ENCODE assay signal across 8 cellular contexts in genomic region chr11:62553839-62554361, GRCh38. TPM values are rescaled to one million over a fixed set of nuclear protein-coding genes. Genes with fewer than 3 reads are reported as not detected.
DNase-seq lines count a peak whose midpoint lies in the region; ATAC-seq and TF ChIP-seq lines count a peak whose summit lies in the region.

No MANE protein-coding gene starts in this region.

- H3K4me3 ChIP-seq in SK-N-MC = no peak overlapping the region
- H3K4me3 ChIP-seq in esophagus muscularis mucosa = peak overlapping the region; percentile 38 to 49 (median 42)
- peak overlapping the region; percentile 59 for H3K4me3 ChIP-seq in rectal smooth muscle tissue (ENCODE audit: low read length)

- no peak for ATAC-seq in HG02981 (IDR thresholded peaks at IDR 0.05; ENCODE audit: unreplicated experiment)

- H3K36me3 ChIP-seq in SK-N-MC (ENCODE audit: insufficient read depth, low read length) (peaks cover 26% of the 10 kb centered on the region), esophagus muscularis mucosa (peaks cover under 1 to 17% (median 9%) of the 10 kb centered on the region in 4 donors), rectal smooth muscle tissue (ENCODE audit: control insufficient read depth, insufficient read depth, low read length) (no peaks in the 10 kb centered on the region)

- TF ChIP-seq EP300 in esophagus muscularis mucosa (IDR thresholded peaks at IDR 0.05) = no peak

- 57% methylated on average over 8 of the region's 8 CpGs for WGBS in esophagus muscularis mucosa

- intact Hi-C loops in esophagus muscularis mucosa (cut with DNase I) = no loop called here

- TF ChIP-seq POLR2A in esophagus muscularis mucosa (IDR thresholded peaks at IDR 0.05; ENCODE audit: low read depth) = no peak

- peak overlapping the region; percentile 98 for H3K27ac ChIP-seq in SK-N-MC
- peak overlapping the region; percentile 93 to 97 (median 95) for H3K27ac ChIP-seq in esophagus muscularis mucosa (replicated peaks in 1 of 4)
- H3K27ac ChIP-seq in rectal smooth muscle tissue (ENCODE audit: low read depth, low read length) = peak overlapping the region; percentile 98

- H3K4me1 ChIP-seq in esophagus muscularis mucosa (peaks cover 80 to 99% (median 94%) of the 10 kb centered on the region in 4 donors), rectal smooth muscle tissue (ENCODE audit: control insufficient read depth, insufficient read depth, low read length) (peaks cover 40% of the 10 kb centered on the region)

- peak; percentile 90 for DNase-seq in Daoy (ENCODE audit: low read depth)
- no peak for DNase-seq in SK-N-MC (ENCODE audit: low read depth, low spot score)
- DNase-seq in esophagus muscularis mucosa (ENCODE audit: extremely low spot score) = no peak
- DNase-seq in GF-D8 (lab: John Stamatoyannopoulos, UW) = no peak
- DNase-seq in NCI-H510A treated with DMSO at 0.1 percent for 48 hours (lab: John Stamatoyannopoulos, UW) = no peak
- no peak for DNase-seq in activated CD4-positive, alpha-beta T cell treated with anti-CD3 and anti-CD28 coated beads, Interleukin-2, amount 50 U/mL, for 1 hour

- H3K9ac ChIP-seq in SK-N-MC (ENCODE audit: insufficient read length) = no peak overlapping the region
- H3K9ac ChIP-seq in rectal smooth muscle tissue (ENCODE audit: low read length) = peak overlapping the region; percentile 60

- no peak for TF ChIP-seq CTCF in esophagus muscularis mucosa (IDR thresholded peaks at IDR 0.05)

- H3K27me3 ChIP-seq in esophagus muscularis mucosa (no peaks in the 10 kb centered on the region), rectal smooth muscle tissue (ENCODE audit: control insufficient read depth, insufficient read depth, low read length) (no peaks in the 10 kb centered on the region)

- H3K9me3 ChIP-seq in SK-N-MC (ENCODE audit: low read depth, low read length) (no peaks in the 10 kb centered on the region), esophagus muscularis mucosa (no peaks in the 10 kb centered on the region)

RNA-seq across cellular contexts. Expression of gene AHNAK, which starts 7.3 kb away (rescaled TPM):
- 92.3 and 107 TPM in 2 replicates for total RNA-seq in Daoy (2014; rRNA removed; shearing (Covaris generic))
- total RNA-seq in esophagus muscularis mucosa = 1,000 to 10,000 TPM; 1,278 to 2,374 (median 1,866) TPM

RNA-seq across cellular contexts. Expression of gene EEF1G, which starts 19.8 kb away (rescaled TPM):
- total RNA-seq in Daoy (2014; rRNA removed; shearing (Covaris generic)) = 1,694 and 1,735 TPM in 2 replicates
- total RNA-seq in esophagus muscularis mucosa = 1,000 to 10,000 TPM; 1,068 to 1,537 (median 1,375) TPM

RNA-seq across cellular contexts. Expression of gene TUT1, which starts 37.4 kb away (rescaled TPM):
- total RNA-seq in Daoy (2014; rRNA removed; shearing (Covaris generic)) = 12.4 and 13.8 TPM in 2 replicates
- 1 to 10 TPM; 4.2 to 8.0 (median 6.0) TPM for total RNA-seq in esophagus muscularis mucosa

RNA-seq across cellular contexts. Expression of gene MTA2, which starts 47.8 kb away (rescaled TPM):
- total RNA-seq in Daoy (2014; rRNA removed; shearing (Covaris generic)) = 123 and 124 TPM in 2 replicates
- total RNA-seq in esophagus muscularis mucosa = 10 to 100 TPM; 60.2 to 91.4 (median 88.3) TPM

RNA-seq across cellular contexts. Expression of gene EML3, which starts 58.7 kb away (rescaled TPM):
- 18.0 and 19.3 TPM in 2 replicates for total RNA-seq in Daoy (2014; rRNA removed; shearing (Covaris generic))
- total RNA-seq in esophagus muscularis mucosa = 10 to 100 TPM; 27.0 to 33.6 (median 29.0) TPM

Comparison
In these comparisons a context has a peak if more than half of its experiments do, and no peak if none do; other contexts are left out.
1. RNA of gene AHNAK, which starts 7.3 kb away (total RNA-seq): 1,278 to 2,374 TPM in esophagus muscularis mucosa; 92.3 to 107 TPM in Daoy; every median in the first group is over 10 times any median in the second.
2. Peak in every context shown above with its lines, with median percentiles within 50 percentile points of each other: H3K27ac ChIP-seq.